15 cellular contexts compared by ENCODE assay signal in genomic region chr7:122902751-122903495, GRCh38. TPM values are rescaled to one million over a fixed set of nuclear protein-coding genes. Genes with fewer than 3 reads are reported as not detected.
DNase-seq lines count a peak whose midpoint lies in the region; ATAC-seq, FAIRE-seq and TF ChIP-seq lines count a peak whose summit lies in the region.
"Had no signal": no experiment of that assay in that cellular context is flagged by ENCODE, and none has a peak within 500 bp of the region (broad histone marks: within the 10 kb centered on the region; RNA-seq: fewer than 3 reads in every experiment).

No MANE protein-coding gene starts in this region.

- no peak for DNase-seq in GM12878 (ENCODE audit: low read depth, low spot score)
- DNase-seq in T-helper 2 cell, result no peak
- no peak for DNase-seq in NCI-H128 (lab: John Stamatoyannopoulos, UW; ENCODE audit: unreplicated experiment)
- no peak for DNase-seq in LoVo (ENCODE audit: low spot score)
- no peak for DNase-seq in effector CD8-positive, alpha-beta T cell (lab: John Stamatoyannopoulos, UW)
- DNase-seq: activated CD4-positive, alpha-beta T cell treated with anti-CD3 and anti-CD28 coated beads, Interleukin-2, amount 50 U/mL, for 1 hour; effector memory CD8-positive, alpha-beta T cell; naive B cell; NCI-H2081; SHP77 treated with DMSO at 0.1 percent for 48 hours; stimulated activated naive B cell treated with anti-CD40 and anti-IgM and Interleukin-4, amounts not matched to agents 10 μg/mL and 1 μg/mL and 100 μg/mL, for 72 hours had no signal

- in situ Hi-C loops in GM12878 (cut with MboI), result no loop called here

- H3K4me2 ChIP-seq in GM12878 (ENCODE audit: control insufficient read depth, insufficient read depth), result no peak overlapping the region

- H3K27ac ChIP-seq in 22Rv1, result no peak overlapping the region
- no peak overlapping the region for H3K27ac ChIP-seq in GM12878 (ENCODE audit: control insufficient read depth, insufficient read depth)

- H3K36me3 ChIP-seq in GM12878 (ENCODE audit: control insufficient read depth in 2 of 2, insufficient read depth in 2 of 2, low read length in 1 of 2), result no peaks in the 10 kb centered on the region

- no peaks in the 10 kb centered on the region for H3K27me3 ChIP-seq in GM12878 (replicated peaks in 1 of 2; ENCODE audit: control insufficient read depth in 2 of 2, insufficient read depth in 2 of 2, low read length in 1 of 2)

- no peak overlapping the region for H3K9ac ChIP-seq in GM12878 (ENCODE audit: control insufficient read depth, insufficient read depth, low read length)

- no peaks in the 10 kb centered on the region for H3K79me2 ChIP-seq in GM12878 (ENCODE audit: control insufficient read depth, insufficient read depth, low read length)

- SMC1A ChIA-PET in GM12878 (lab: Charles Lee; ENCODE audit: uncharacterized antibody, unreplicated experiment), result no interaction called here

- TF ChIP-seq EP300 in GM12878 (IDR thresholded peaks at IDR 0.05; ENCODE audit: borderline replicate concordance in 1 of 2, control insufficient read depth in 1 of 2, low read depth in 2 of 2, low read length in 2 of 2), result no peak

- no peak overlapping the region for H2AFZ ChIP-seq in GM12878 (ENCODE audit: control insufficient read depth, low read depth, low read length)

- H3K4me3 ChIP-seq in GM12878, result no peak overlapping the region

- TF ChIP-seq RAD21 in GM12878 (IDR thresholded peaks at IDR 0.05; ENCODE audit: insufficient read depth, low read depth, low read length), result no peak

- TF ChIP-seq CTCF in 22Rv1 (IDR thresholded peaks at IDR 0.05) (peak; percentile 44), GM12878 (IDR thresholded peaks at IDR 0.05 in 2 of 3, conservative IDR thresholded peaks at IDR 0.05 in 1 of 3; ENCODE audit: control insufficient read depth in 2 of 3, extremely low read depth in 1 of 3, insufficient read depth in 1 of 3, low read depth in 3 of 3, low read length in 3 of 3) (no peak)

- no TSS peak for BruUV-seq in GM12878 (replicated peaks; lab: Mats Ljungman, UMichigan)

- no peaks in the 10 kb centered on the region for H3K9me3 ChIP-seq in GM12878 (replicated peaks; ENCODE audit: control insufficient read depth, insufficient read depth, low read length)

- no peak for TF ChIP-seq POLR2A in GM12878 (IDR thresholded peaks at IDR 0.05; ENCODE audit: low read depth, low read length)

- no peaks in the 10 kb centered on the region for H4K20me1 ChIP-seq in GM12878 (ENCODE audit: control insufficient read depth, insufficient read depth)

- no peaks in the 10 kb centered on the region for H3K4me1 ChIP-seq in GM12878 (ENCODE audit: control insufficient read depth, insufficient read depth, low read length)

- ATAC-seq in GM18907 (IDR thresholded peaks at IDR 0.05; ENCODE audit: unreplicated experiment), result peak; percentile 50
- ATAC-seq in HG03520 (IDR thresholded peaks at IDR 0.05; ENCODE audit: unreplicated experiment), result peak; percentile 82
- peak; percentile 85 for ATAC-seq in GM12878
- ATAC-seq: activated naive CD4-positive, alpha-beta T cell treated with anti-CD3 and anti-CD28 coated beads, Interleukin-2, amount 50 U/mL, for 72 hours; effector memory CD8-positive, alpha-beta T cell; stimulated activated naive B cell treated with anti-CD40 and anti-IgM and Interleukin-4, amounts not matched to agents 10 μg/mL and 1 μg/mL and 100 μg/mL, for 72 hours had no signal

- FAIRE-seq in GM12878 (lab: Jason Lieb, UNC), result peak; percentile 54

- intact Hi-C loops in GM12878 (cut with micrococcal nuclease; ENCODE audit: unreplicated experiment), result no loop called here

- RAD21 ChIA-PET in GM12878 (lab: Charles Lee; ENCODE audit: unreplicated experiment), result no interaction called here

- CTCF ChIA-PET in GM12878 (lab: Yijun Ruan, JAX), result no interaction called here

- 13% methylated on average over 5 of the region's 5 CpGs for WGBS in GM12878 (ENCODE audit: insufficient coverage, insufficient replicate concordance, low lambda C conversion rate, missing lambda C conversion rate)

- POLR2A ChIA-PET in GM12878 (lab: Charles Lee), result no interaction called here

TF ChIP-seq in GM12878, 131 proteins besides CTCF, POLR2A, EP300 and RAD21:
- TF ChIP-seq E2F4 (IDR thresholded peaks at IDR 0.05; ENCODE audit: low read depth, low read length) (no peak), ZNF384 (IDR thresholded peaks at IDR 0.05; ENCODE audit: borderline replicate concordance, low read depth, low read length) (no peak), POLR2AphosphoS2 (IDR thresholded peaks at IDR 0.05; ENCODE audit: low read depth, low read length) (no peak), RAD51 (IDR thresholded peaks at IDR 0.05) (peak; percentile 48; the same call in 1 of the 2 replicates)

RNA-seq across cellular contexts. Expression of gene CADPS2, which starts 16.7 kb away (rescaled TPM):
- total RNA-seq in GM12878 (2013; cell fraction: nucleolus; rRNA removed), result 6.2 and 6.5 TPM in 2 replicates
- total RNA-seq in GM12878 (2014; rRNA removed), result 0.22 and 0.23 TPM in 2 replicates
- 0.37 and 0.40 TPM in 2 replicates for total RNA-seq in GM12878 (2014; rRNA removed; fragmentation: Illumina TruSeq; extraction: Trizol)
- total RNA-seq in GM12878 (2021), result 0.18 and 0.53 TPM in 2 replicates
- polyA plus RNA-seq in GM12878 (2011; ENCODE audit: low read depth), result 0.41 TPM
- polyA plus RNA-seq in GM12878 (2011; rRNA removed), result 7.5 and 10.2 TPM in 2 replicates
- polyA plus RNA-seq in GM12878 (2011; cell fraction: cytosol; rRNA removed), result 3.4 and 3.5 TPM in 2 replicates
- 3.1 and 4.2 TPM in 2 replicates for polyA plus RNA-seq in GM12878 (2011; cell fraction: nucleus; rRNA removed)
- 0.34 and 0.36 TPM in 2 replicates for polyA plus RNA-seq in GM12878 (2012)
- 0.29 and 0.30 TPM in 2 replicates for polyA plus RNA-seq in GM12878 (2014; fragmentation: Illumina TruSeq; extraction: Trizol)
- under 1 TPM; 0.16 TPM for polyA plus RNA-seq in GM12878 (2014; fragmentation: Nextera tagmentation; extraction: Ambion mirVana)
- polyA plus RNA-seq in GM12878 (2014; rRNA removed), result 0.16 and 0.27 TPM in 2 replicates
- polyA plus RNA-seq in GM12878 (2016; fragmentation: Nextera tagmentation; extraction: Ambion mirVana), result under 1 TPM; 0.05 to 0.35 TPM
- polyA minus RNA-seq in GM12878 (2011; rRNA and poly(A)+ RNA removed), result 12.1 and 12.2 TPM in 2 replicates
- polyA minus RNA-seq in GM12878 (2011; cell fraction: cytosol; rRNA and poly(A)+ RNA removed), result 2.8 and 3.7 TPM in 2 replicates
- polyA minus RNA-seq in GM12878 (2011; cell fraction: nucleus; rRNA and poly(A)+ RNA removed), result 16.0 and 19.3 TPM in 2 replicates
- total RNA-seq: activated naive CD4-positive, alpha-beta T cell treated with anti-CD3 and anti-CD28 coated beads, Interleukin-2, amount 50 U/mL, for 72 hours had no signal
